ENCODE assay signal across 11 cellular contexts in genomic region chr3:146873748-146874147, GRCh38.
"Had no signal": no experiment of that assay in that cellular context is flagged by ENCODE, and none has a peak within 500 bp of the region (broad histone marks: within the 10 kb centered on the region; RNA-seq: fewer than 3 reads in every experiment).

No MANE protein-coding gene starts in this region.

- H2AFZ ChIP-seq: GM23248, GM23338 had no signal

- H3K9ac ChIP-seq: GM23248 had no signal

- H3K9me3 ChIP-seq: HAP-1 had no signal

- H3K27ac ChIP-seq: GM23248 had no signal

- H3K4me2 ChIP-seq: GM23338 had no signal

- ATAC-seq: GM23338, HCT116 had no signal

- H3K4me3 ChIP-seq: GM23248, GM23338, HAP-1 had no signal

- FAIRE-seq: H1, H54 had no signal

- DNase-seq: GM23248, GOT3, H7, H9, HCEC 1CT, HFFc6 had no signal

- H3K36me3 ChIP-seq: HAP-1 had no signal
